ENCODE assay signal across 24 cellular contexts in the genomic region with DNA sequence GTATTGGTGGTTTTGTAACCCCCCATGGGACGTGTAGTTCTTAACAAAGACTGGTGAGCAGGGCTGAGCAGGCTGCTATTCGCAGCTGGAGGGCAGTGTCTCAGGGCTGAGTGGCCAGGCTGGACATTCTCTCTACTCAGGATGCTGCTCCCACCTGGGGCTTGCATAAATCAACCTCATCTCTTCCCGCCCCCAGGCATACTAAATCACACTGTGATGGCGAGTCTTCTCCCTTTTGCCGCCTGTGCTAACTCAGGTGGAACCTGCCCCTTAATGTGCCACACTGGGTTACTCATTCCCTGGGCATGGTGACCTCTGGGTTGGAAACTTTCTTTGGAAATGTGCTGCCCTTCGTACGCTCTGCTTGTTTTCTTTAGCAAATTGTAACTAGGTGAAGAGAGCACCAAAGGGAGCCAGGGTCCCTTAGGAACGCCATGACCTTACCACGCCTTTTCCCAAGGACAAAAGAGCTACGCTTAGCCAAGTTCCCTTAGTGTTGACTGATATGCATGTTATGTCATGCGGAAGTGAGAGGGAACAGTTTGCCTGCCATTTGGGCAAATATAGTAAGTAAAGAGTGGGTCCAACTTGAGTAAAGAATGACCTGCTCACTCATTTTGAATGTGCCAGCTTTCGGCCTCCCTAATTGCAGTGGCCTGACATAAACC. TPM values are rescaled to one million over a fixed set of nuclear protein-coding genes. Genes with fewer than 3 reads are reported as not detected.
A peak's percentile ranks its signal among the peaks of the same experiment; 100 is the strongest.
DNase-seq lines count a peak whose midpoint lies in the region; ATAC-seq, FAIRE-seq and TF ChIP-seq lines count a peak whose summit lies in the region.
"Had no signal": no experiment of that assay in that cellular context is flagged by ENCODE, and none has a peak within 500 bp of the region (broad histone marks: within the 10 kb centered on the region; RNA-seq: fewer than 3 reads in every experiment).

No MANE protein-coding gene starts in this region.

- peaks cover 6% of the 10 kb centered on the region for H3K27me3 Mint-ChIP-seq in neural progenitor cell (ENCODE audit: insufficient read depth, low read depth)
- H3K27me3 Mint-ChIP-seq: stimulated activated naive CD8-positive, alpha-beta T cell treated with anti-CD3 and anti-CD28 coated beads, Interleukin-15, amount 100 ng/mL, for 72 hours had no signal

- H3K4me1 ChIP-seq in kidney (ENCODE audit: control insufficient read depth in 1 of 2, insufficient read depth in 1 of 2, low read depth in 1 of 2, low read length in 2 of 2) (peaks cover 0 to 7% of the 10 kb centered on the region in 2 donors), neural progenitor cell (no peaks in the 10 kb centered on the region)
- H3K4me1 ChIP-seq: Peyer's patch had no signal

- no peaks in the 10 kb centered on the region for H4K20me1 ChIP-seq in neural progenitor cell (ENCODE audit: low read depth)

- no peak for ATAC-seq in HG02798 (IDR thresholded peaks at IDR 0.05; ENCODE audit: poor library complexity, unreplicated experiment)
- no peak for ATAC-seq in HG02852 (IDR thresholded peaks at IDR 0.05; ENCODE audit: unreplicated experiment)
- ATAC-seq: natural killer cell; stimulated activated naive CD8-positive, alpha-beta T cell treated with anti-CD3 and anti-CD28 coated beads, Interleukin-15, amount 100 ng/mL, for 72 hours had no signal

- peak overlapping the region in 1 of 2 donors; percentile 3 for H3K4me3 ChIP-seq in kidney (ENCODE audit: low read length in 2 of 2)
- no peak overlapping the region for H3K4me3 ChIP-seq in neural progenitor cell
- H3K4me3 ChIP-seq: Peyer's patch, SK-N-MC had no signal

- H3K9me3 ChIP-seq in kidney (ENCODE audit: control insufficient read depth in 1 of 2, low read length in 2 of 2) (no peaks in the 10 kb centered on the region), neural progenitor cell (ENCODE audit: low read depth) (no peaks in the 10 kb centered on the region)
- H3K9me3 ChIP-seq: Peyer's patch had no signal

- peak overlapping the region; percentile 50 for H2AFZ ChIP-seq in neural progenitor cell (replicated peaks)

- DNase-seq in Ammon's horn (ENCODE audit: low spot score) = peak; percentile 21
- peak; percentile 98 for DNase-seq in NCI-H69 (lab: John Stamatoyannopoulos, UW)
- DNase-seq in kidney = no peak
- no peak for DNase-seq in neural progenitor cell (ENCODE audit: low spot score)
- no peak for DNase-seq in NCI-H446 (lab: John Stamatoyannopoulos, UW)
- DNase-seq in NCI-H2107 treated with DMSO at 0.1 percent for 48 hours (lab: John Stamatoyannopoulos, UW; ENCODE audit: unreplicated experiment) = no peak
- DNase-seq: activated gamma-delta T cell; brain microvascular endothelial cell; glutamatergic neuron; natural killer cell; NK-92 treated with Interleukin-12 subunit alpha and Interleukin-12 subunit beta, amount 100 ng/mL, for 24 hours; Peyer's patch; posterior cingulate gyrus; stimulated activated CD4-positive, alpha-beta T cell treated with anti-CD3 and anti-CD28 coated beads, Interleukin-4, amount 100 ng/mL, for 1 hour; stimulated activated naive CD8-positive, alpha-beta T cell treated with anti-CD3 and anti-CD28 coated beads, Interleukin-15, amount 100 ng/mL, for 72 hours; T-helper 2 cell had no signal

- H3K4me2 ChIP-seq in neural progenitor cell = no peak overlapping the region

- H3K27ac Mint-ChIP-seq in neural progenitor cell = no peak overlapping the region
- H3K27ac Mint-ChIP-seq: natural killer cell had no signal

- no peaks in the 10 kb centered on the region for H3K36me3 Mint-ChIP-seq in neural progenitor cell
- H3K36me3 Mint-ChIP-seq: natural killer cell had no signal

- H3K4me3 Mint-ChIP-seq in neural progenitor cell = no peak overlapping the region
- H3K4me3 Mint-ChIP-seq: natural killer cell; stimulated activated naive CD8-positive, alpha-beta T cell treated with anti-CD3 and anti-CD28 coated beads, Interleukin-15, amount 100 ng/mL, for 72 hours had no signal

- peaks cover 7% of the 10 kb centered on the region for H3K4me1 Mint-ChIP-seq in neural progenitor cell
- H3K4me1 Mint-ChIP-seq: natural killer cell had no signal

- no peaks in the 10 kb centered on the region for H3K27me3 ChIP-seq in neural progenitor cell
- H3K27me3 ChIP-seq: brain microvascular endothelial cell, Peyer's patch had no signal

- H3K9ac ChIP-seq in kidney (ENCODE audit: low read length in 2 of 2) (no peak overlapping the region), neural progenitor cell (no peak overlapping the region)

- no peaks in the 10 kb centered on the region for H3K36me3 ChIP-seq in kidney (ENCODE audit: control insufficient read depth in 1 of 2, insufficient read depth in 2 of 2, low read length in 2 of 2)
- H3K36me3 ChIP-seq in neural progenitor cell = no peaks in the 10 kb centered on the region
- H3K36me3 ChIP-seq: brain microvascular endothelial cell, Peyer's patch had no signal

- FAIRE-seq in kidney (lab: Jason Lieb, UNC) = peak; percentile 38
- FAIRE-seq: colon, endometrium, G401.6, urothelium cell line had no signal

- H3K27ac ChIP-seq in kidney (ENCODE audit: low read depth in 2 of 2, low read length in 2 of 2) (peak overlapping the region; percentile 53), neural progenitor cell (no peak overlapping the region)
- H3K27ac ChIP-seq: brain microvascular endothelial cell, C4-2B, Peyer's patch, SK-N-MC had no signal

- no peaks in the 10 kb centered on the region for H3F3A ChIP-seq in neural progenitor cell (ENCODE audit: low read depth)

- H3K79me2 ChIP-seq in neural progenitor cell (ENCODE audit: low read depth) = no peaks in the 10 kb centered on the region

- intact Hi-C loops in kidney (cut with DNase I) = no loop called here

- H3K9me3 Mint-ChIP-seq in neural progenitor cell = no peaks in the 10 kb centered on the region

- TF ChIP-seq CTCF in kidney (IDR thresholded peaks at IDR 0.05; ENCODE audit: borderline replicate concordance, extremely low read depth, insufficient read depth) (peak; percentile 6), neural progenitor cell (IDR thresholded peaks at IDR 0.05) (no peak)

RNA-seq across cellular contexts. Expression of a gene that starts 40.4 kb away (rescaled TPM):
- total RNA-seq in kidney (42.7 TPM), neural progenitor cell (ENCODE audit: low replicate concordance) (5.4 and 6.3 TPM in 2 replicates)
- 9.8 TPM for polyA plus RNA-seq in kidney (ENCODE audit: insufficient read depth, low read depth, low replicate concordance)
- total RNA-seq: natural killer cell had no signal

Comparison
In these comparisons a context has a peak if more than half of its experiments do, and no peak if none do; other contexts are left out.
1. DNase-seq: peak in Ammon's horn (single experiment) and NCI-H69 (single experiment); none in kidney (single experiment), neural progenitor cell (single experiment), NCI-H446 (0 of 2) and NCI-H2107 treated with DMSO at 0.1 percent for 48 hours (single experiment).